In genomic region chr3:69485489-69485888, GRCh38 we compare ENCODE assay signal across 12 cellular contexts.
DNase-seq lines count a peak whose midpoint lies in the region; ATAC-seq and TF ChIP-seq lines count a peak whose summit lies in the region.
"Had no signal": no experiment of that assay in that cellular context is flagged by ENCODE, and none has a peak within 500 bp of the region (broad histone marks: within the 10 kb centered on the region; RNA-seq: fewer than 3 reads in every experiment).

No MANE protein-coding gene starts in this region.

- POLR2A ChIA-PET in RWPE1 (lab: Yijun Ruan, JAX; ENCODE audit: low non-redundant PET): no interaction called here

- H3K9me3 ChIP-seq in mucosa of descending colon: no peaks in the 10 kb centered on the region

- H3K4me3 Mint-ChIP-seq in chondrocyte (ENCODE audit: unreplicated experiment): no peak overlapping the region
- H3K4me3 Mint-ChIP-seq in stimulated activated effector memory CD8-positive, alpha-beta T cell treated with anti-CD3 and anti-CD28 coated beads, Interleukin-12 subunit alpha, Interleukin-12 subunit beta, amount 100 ng/mL, for 72 hours: no peak overlapping the region
- H3K4me3 Mint-ChIP-seq in immature natural killer cell: no peak overlapping the region
- H3K4me3 Mint-ChIP-seq: B cell; CD4-positive, alpha-beta T cell had no signal

- H3K9me3 Mint-ChIP-seq in chondrocyte (ENCODE audit: low read depth) (peaks cover 3% of the 10 kb centered on the region), immature natural killer cell (peaks cover 0 to 1% (median 0%) of the 10 kb centered on the region in 6 donors)
- H3K9me3 Mint-ChIP-seq in stimulated activated effector memory CD8-positive, alpha-beta T cell treated with anti-CD3 and anti-CD28 coated beads, Interleukin-12 subunit alpha, Interleukin-12 subunit beta, amount 100 ng/mL, for 72 hours: no peaks in the 10 kb centered on the region
- H3K9me3 Mint-ChIP-seq: CD4-positive, alpha-beta T cell had no signal

- no peak for DNase-seq in RWPE1 (ENCODE audit: low spot score)
- DNase-seq in chondrocyte (ENCODE audit: low spot score): peak; percentile 72
- no peak for DNase-seq in left ventricle myocardium superior
- DNase-seq in stimulated activated effector memory CD8-positive, alpha-beta T cell treated with anti-CD3 and anti-CD28 coated beads, Interleukin-12 subunit alpha, Interleukin-12 subunit beta, amount 100 ng/mL, for 72 hours (ENCODE audit: low spot score in 2 of 2): no peak
- no peak for DNase-seq in mucosa of descending colon
- DNase-seq in immature natural killer cell: no peak
- DNase-seq in COLO668 (lab: John Stamatoyannopoulos, UW; ENCODE audit: unreplicated experiment): no peak
- DNase-seq: C1 segment of cervical spinal cord; CD4-positive, alpha-beta T cell; DMS79; GM23248 had no signal

- H3K27ac Mint-ChIP-seq in chondrocyte (ENCODE audit: unreplicated experiment): no peak overlapping the region
- H3K27ac Mint-ChIP-seq in stimulated activated effector memory CD8-positive, alpha-beta T cell treated with anti-CD3 and anti-CD28 coated beads, Interleukin-12 subunit alpha, Interleukin-12 subunit beta, amount 100 ng/mL, for 72 hours: no peak overlapping the region
- no peak overlapping the region for H3K27ac Mint-ChIP-seq in immature natural killer cell
- H3K27ac Mint-ChIP-seq: B cell; CD4-positive, alpha-beta T cell had no signal

- no peak for TF ChIP-seq CTCF in RWPE1 (conservative IDR thresholded peaks at IDR 0.05; ENCODE audit: low read depth)
- no peak for TF ChIP-seq CTCF in chondrocyte (IDR thresholded peaks at IDR 0.05)
- TF ChIP-seq CTCF in mucosa of descending colon (IDR thresholded peaks at IDR 0.05): no peak

- H3K27me3 Mint-ChIP-seq in chondrocyte (ENCODE audit: low read depth): peaks cover 25% of the 10 kb centered on the region
- H3K27me3 Mint-ChIP-seq in immature natural killer cell (ENCODE audit: low read depth in 3 of 3): peaks cover 0 to 6% (median 4%) of the 10 kb centered on the region in 3 donors

- intact Hi-C loops in left ventricle myocardium superior (cut with micrococcal nuclease): no loop called here
- intact Hi-C loops in mucosa of descending colon (cut with DNase I, micrococcal nuclease): no loop called here

- H3K36me3 Mint-ChIP-seq in chondrocyte (ENCODE audit: low read depth) (peaks cover 2% of the 10 kb centered on the region), immature natural killer cell (no peaks in the 10 kb centered on the region)
- no peaks in the 10 kb centered on the region for H3K36me3 Mint-ChIP-seq in stimulated activated effector memory CD8-positive, alpha-beta T cell treated with anti-CD3 and anti-CD28 coated beads, Interleukin-12 subunit alpha, Interleukin-12 subunit beta, amount 100 ng/mL, for 72 hours

- H3K4me1 ChIP-seq in mucosa of descending colon (ENCODE audit: low read depth): no peaks in the 10 kb centered on the region

- CTCF ChIA-PET in RWPE1 (lab: Yijun Ruan, JAX): no interaction called here

- ATAC-seq in left ventricle myocardium superior (peak; percentile 4), mucosa of descending colon (no peak)
- peak; percentile 28 for ATAC-seq in stimulated activated effector memory CD8-positive, alpha-beta T cell treated with anti-CD3 and anti-CD28 coated beads, Interleukin-12 subunit alpha, Interleukin-12 subunit beta, amount 100 ng/mL, for 72 hours

- H3K4me1 Mint-ChIP-seq in chondrocyte (ENCODE audit: low read depth) (no peaks in the 10 kb centered on the region), immature natural killer cell (no peaks in the 10 kb centered on the region)
- H3K4me1 Mint-ChIP-seq in stimulated activated effector memory CD8-positive, alpha-beta T cell treated with anti-CD3 and anti-CD28 coated beads, Interleukin-12 subunit alpha, Interleukin-12 subunit beta, amount 100 ng/mL, for 72 hours: no peaks in the 10 kb centered on the region
- H3K4me1 Mint-ChIP-seq: B cell had no signal

- H3K4me3 ChIP-seq in mucosa of descending colon: no peak overlapping the region
- H3K4me3 ChIP-seq: GM23248 had no signal

- 0 out of 2 replicates have a peak overlapping the region, but pooled peaks have one; percentile 11 for H3K27ac ChIP-seq in RWPE1
- H3K27ac ChIP-seq: GM23248 had no signal

- no peaks in the 10 kb centered on the region for H3K36me3 ChIP-seq in mucosa of descending colon (ENCODE audit: low read depth)
